Comparison of ENCODE assay signal across 8 cellular contexts in genomic region chr9:89444212-89444611, GRCh38. TPM values are rescaled to one million over a fixed set of nuclear protein-coding genes. Genes with fewer than 3 reads are reported as not detected.
DNase-seq lines count a peak whose midpoint lies in the region; ATAC-seq and TF ChIP-seq lines count a peak whose summit lies in the region.
"Had no signal": no experiment of that assay in that cellular context is flagged by ENCODE, and none has a peak within 500 bp of the region (broad histone marks: within the 10 kb centered on the region; RNA-seq: fewer than 3 reads in every experiment).

No MANE protein-coding gene starts in this region.

- TF ChIP-seq CTCF in cardiac muscle cell (IDR thresholded peaks at IDR 0.05; ENCODE audit: low read depth, low read length) = no peak

- no peaks in the 10 kb centered on the region for H3K27me3 Mint-ChIP-seq in activated T-helper 1 cell treated with anti-CD3 and anti-CD28 coated beads, Interleukin-12 subunit alpha, Interleukin-12 subunit beta, Interleukin-2, Interleukin-4 antibody, amounts not matched to agents 30 ng/mL and 10 ng/mL and 1 ng/mL, durations not matched to agents 14 hours and 24 hours and 36 hours (ENCODE audit: insufficient read depth)

- DNase-seq in T-helper 22 cell (ENCODE audit: low read depth) = peak; percentile 51
- DNase-seq in activated T-helper 1 cell treated with anti-CD3 and anti-CD28 coated beads, Interleukin-12 subunit alpha, Interleukin-12 subunit beta, Interleukin-2, Interleukin-4 antibody, amounts not matched to agents 30 ng/mL and 10 ng/mL and 1 ng/mL, durations not matched to agents 14 hours and 24 hours and 36 hours (ENCODE audit: low spot score) = no peak
- peak; percentile 20 to 45 for DNase-seq in cardiac muscle cell (ENCODE audit: low read depth in 1 of 2, low spot score in 1 of 2)
- DNase-seq in stimulated activated naive CD4-positive, alpha-beta T cell (lab: John Stamatoyannopoulos, UW) = peak; percentile 36 to 79 (median 66)
- no peak for DNase-seq in NCI-H128 (lab: John Stamatoyannopoulos, UW; ENCODE audit: unreplicated experiment)
- DNase-seq: NCI-H187 treated with DMSO at 0.1 percent for 48 hours had no signal

- ATAC-seq in HG02970 (IDR thresholded peaks at IDR 0.05; ENCODE audit: low FRiP score, unreplicated experiment) = no peak
- no peak for ATAC-seq in HG03097 (IDR thresholded peaks at IDR 0.05; ENCODE audit: low FRiP score, unreplicated experiment)

- intact Hi-C loops in activated T-helper 1 cell treated with anti-CD3 and anti-CD28 coated beads, Interleukin-12 subunit alpha, Interleukin-12 subunit beta, Interleukin-2, Interleukin-4 antibody, amounts not matched to agents 30 ng/mL and 10 ng/mL and 1 ng/mL, durations not matched to agents 14 hours and 24 hours and 36 hours (cut with micrococcal nuclease) = no loop called here

- no peaks in the 10 kb centered on the region for H3K36me3 ChIP-seq in cardiac muscle cell

- H3K4me3 ChIP-seq in cardiac muscle cell = no peak overlapping the region

- peaks cover 52% of the 10 kb centered on the region for H3K36me3 Mint-ChIP-seq in activated T-helper 1 cell treated with anti-CD3 and anti-CD28 coated beads, Interleukin-12 subunit alpha, Interleukin-12 subunit beta, Interleukin-2, Interleukin-4 antibody, amounts not matched to agents 30 ng/mL and 10 ng/mL and 1 ng/mL, durations not matched to agents 14 hours and 24 hours and 36 hours (ENCODE audit: low read depth)

- no peak overlapping the region for H3K27ac ChIP-seq in cardiac muscle cell

- H3K4me1 ChIP-seq in cardiac muscle cell (ENCODE audit: low read depth) = peaks cover 15% of the 10 kb centered on the region

- H3K27me3 ChIP-seq in cardiac muscle cell = no peaks in the 10 kb centered on the region

- H3K9me3 ChIP-seq in cardiac muscle cell (ENCODE audit: low read depth) = no peaks in the 10 kb centered on the region

- peaks cover 89% of the 10 kb centered on the region for H3K4me1 Mint-ChIP-seq in activated T-helper 1 cell treated with anti-CD3 and anti-CD28 coated beads, Interleukin-12 subunit alpha, Interleukin-12 subunit beta, Interleukin-2, Interleukin-4 antibody, amounts not matched to agents 30 ng/mL and 10 ng/mL and 1 ng/mL, durations not matched to agents 14 hours and 24 hours and 36 hours (ENCODE audit: low read depth)

- H3K4me3 Mint-ChIP-seq in activated T-helper 1 cell treated with anti-CD3 and anti-CD28 coated beads, Interleukin-12 subunit alpha, Interleukin-12 subunit beta, Interleukin-2, Interleukin-4 antibody, amounts not matched to agents 30 ng/mL and 10 ng/mL and 1 ng/mL, durations not matched to agents 14 hours and 24 hours and 36 hours = peak overlapping the region; percentile 24

- H3K27ac Mint-ChIP-seq in activated T-helper 1 cell treated with anti-CD3 and anti-CD28 coated beads, Interleukin-12 subunit alpha, Interleukin-12 subunit beta, Interleukin-2, Interleukin-4 antibody, amounts not matched to agents 30 ng/mL and 10 ng/mL and 1 ng/mL, durations not matched to agents 14 hours and 24 hours and 36 hours = peak overlapping the region; percentile 88

- no peaks in the 10 kb centered on the region for H3K9me3 Mint-ChIP-seq in activated T-helper 1 cell treated with anti-CD3 and anti-CD28 coated beads, Interleukin-12 subunit alpha, Interleukin-12 subunit beta, Interleukin-2, Interleukin-4 antibody, amounts not matched to agents 30 ng/mL and 10 ng/mL and 1 ng/mL, durations not matched to agents 14 hours and 24 hours and 36 hours

RNA-seq across cellular contexts. Expression of gene SEMA4D, which starts 53.7 kb away (rescaled TPM):
- 388 and 411 TPM in 2 replicates for total RNA-seq in activated T-helper 1 cell treated with anti-CD3 and anti-CD28 coated beads, Interleukin-12 subunit alpha, Interleukin-12 subunit beta, Interleukin-2, Interleukin-4 antibody, amounts not matched to agents 30 ng/mL and 10 ng/mL and 1 ng/mL, durations not matched to agents 14 hours and 24 hours and 36 hours
- total RNA-seq in cardiac muscle cell = 14.5 and 34.2 TPM in 2 replicates
- 16.5 and 28.2 TPM in 2 replicates for polyA plus RNA-seq in cardiac muscle cell

Comparison
In these comparisons a context has a peak if more than half of its experiments do, and no peak if none do; other contexts are left out.
1. DNase-seq: peak in T-helper 22 cell (single experiment), cardiac muscle cell (2 of 2) and stimulated activated naive CD4-positive, alpha-beta T cell (6 of 6); none in activated T-helper 1 cell treated with anti-CD3 and anti-CD28 coated beads, Interleukin-12 subunit alpha, Interleukin-12 subunit beta, Interleukin-2, Interleukin-4 antibody, amounts not matched to agents 30 ng/mL and 10 ng/mL and 1 ng/mL, durations not matched to agents 14 hours and 24 hours and 36 hours (single experiment) and NCI-H128 (single experiment).
2. RNA of gene SEMA4D, which starts 53.7 kb away (total RNA-seq): 388 to 411 TPM in activated T-helper 1 cell treated with anti-CD3 and anti-CD28 coated beads, Interleukin-12 subunit alpha, Interleukin-12 subunit beta, Interleukin-2, Interleukin-4 antibody, amounts not matched to agents 30 ng/mL and 10 ng/mL and 1 ng/mL, durations not matched to agents 14 hours and 24 hours and 36 hours; 14.5 to 34.2 TPM in cardiac muscle cell; every median in the first group is over 10 times any median in the second.